In genomic region chr20:40632346-40632976, GRCh38 we compare ENCODE assay signal across 20 cellular contexts. TPM values are rescaled to one million over a fixed set of nuclear protein-coding genes. Genes with fewer than 3 reads are reported as not detected.
DNase-seq lines count a peak whose midpoint lies in the region; ATAC-seq and TF ChIP-seq lines count a peak whose summit lies in the region.
"Had no signal": no experiment of that assay in that cellular context is flagged by ENCODE, and none has a peak within 500 bp of the region (broad histone marks: within the 10 kb centered on the region; RNA-seq: fewer than 3 reads in every experiment).

No MANE protein-coding gene starts in this region.

- H3K9me3 ChIP-seq in mammary epithelial cell (replicated peaks; ENCODE audit: insufficient read depth, low read length) (no peaks in the 10 kb centered on the region), breast epithelium (no peaks in the 10 kb centered on the region), mucosa of descending colon (no peaks in the 10 kb centered on the region)
- H3K9me3 ChIP-seq: SJCRH30 had no signal

- H3K4me3 ChIP-seq in mammary epithelial cell (replicated peaks in 1 of 3; ENCODE audit: insufficient read depth in 1 of 3, low read depth in 2 of 3, low read length in 3 of 3) (no peak overlapping the region), breast epithelium (no peak overlapping the region), mucosa of descending colon (no peak overlapping the region)
- H3K4me3 ChIP-seq: GM23338, SJCRH30 had no signal

- no peaks in the 10 kb centered on the region for H3K79me2 ChIP-seq in mammary epithelial cell (ENCODE audit: insufficient read depth, low read length)

- no peak overlapping the region for H3K4me2 ChIP-seq in mammary epithelial cell (ENCODE audit: insufficient read depth, low read depth, low read length)
- H3K4me2 ChIP-seq: GM23338 had no signal

- H2AFZ ChIP-seq in mammary epithelial cell (ENCODE audit: low read depth, low read length) = no peak overlapping the region

- no peak overlapping the region for H3K27ac ChIP-seq in mammary epithelial cell (ENCODE audit: insufficient read depth, low read depth, low read length)
- peak overlapping the region; percentile 40 to 61 for H3K27ac ChIP-seq in breast epithelium
- H3K27ac ChIP-seq in caudate nucleus (ENCODE audit: low read depth, low read length) = no peak overlapping the region
- H3K27ac ChIP-seq: RWPE1, SJCRH30 had no signal

- intact Hi-C loops in MCF 10A (cut with micrococcal nuclease) (no loop called here), mammary epithelial cell (cut with micrococcal nuclease) (no loop called here), breast epithelium (cut with DNase I; ENCODE audit: low total_unique reads) (no loop called here), mucosa of descending colon (cut with DNase I, micrococcal nuclease) (no loop called here)

- H3K36me3 Mint-ChIP-seq in MCF 10A (ENCODE audit: insufficient read depth, unreplicated experiment) = no peaks in the 10 kb centered on the region
- H3K36me3 Mint-ChIP-seq: CD14-positive monocyte had no signal

- ATAC-seq in mucosa of descending colon (peak; percentile 16), HG03108 (IDR thresholded peaks at IDR 0.05; ENCODE audit: unreplicated experiment) (no peak)
- ATAC-seq: GM23338, PC-3 had no signal

- H3K4me1 ChIP-seq in mammary epithelial cell (ENCODE audit: insufficient read depth, low read length) = no peaks in the 10 kb centered on the region
- no peaks in the 10 kb centered on the region for H3K4me1 ChIP-seq in breast epithelium
- no peaks in the 10 kb centered on the region for H3K4me1 ChIP-seq in mucosa of descending colon (ENCODE audit: low read depth)
- H3K4me1 ChIP-seq: SJCRH30 had no signal

- H3K4me3 Mint-ChIP-seq in MCF 10A (ENCODE audit: unreplicated experiment) = no peak overlapping the region
- H3K4me3 Mint-ChIP-seq: CD14-positive monocyte, GM23338 had no signal

- WGBS in mammary epithelial cell (ENCODE audit: low coverage, missing lambda C conversion rate) = 78% methylated on average over 9 of the region's 10 CpGs

- H3K36me3 ChIP-seq in mammary epithelial cell (ENCODE audit: insufficient read depth, low read length) = no peaks in the 10 kb centered on the region
- H3K36me3 ChIP-seq in breast epithelium = no peaks in the 10 kb centered on the region
- no peaks in the 10 kb centered on the region for H3K36me3 ChIP-seq in mucosa of descending colon (ENCODE audit: low read depth)
- H3K36me3 ChIP-seq: SJCRH30 had no signal

- no peak for TF ChIP-seq CTCF in MCF 10A (IDR thresholded peaks at IDR 0.05; ENCODE audit: unreplicated experiment)
- TF ChIP-seq CTCF in mammary epithelial cell (conservative IDR thresholded peaks at IDR 0.05 in 1 of 2, IDR thresholded peaks at IDR 0.05 in 1 of 2; ENCODE audit: extremely low read depth in 1 of 2, insufficient read depth in 1 of 2, low read depth in 1 of 2, low read length in 2 of 2) = no peak
- TF ChIP-seq CTCF in breast epithelium (IDR thresholded peaks at IDR 0.05) = no peak
- no peak for TF ChIP-seq CTCF in mucosa of descending colon (IDR thresholded peaks at IDR 0.05)

- H3K4me1 Mint-ChIP-seq in MCF 10A (ENCODE audit: insufficient read depth, unreplicated experiment) = peaks cover 54% of the 10 kb centered on the region
- H3K4me1 Mint-ChIP-seq: CD14-positive monocyte had no signal

- CTCF ChIA-PET in MCF 10A (lab: Yijun Ruan, JAX) = interaction anchor here (0.5 to 1.8 kb wide), 8 partner anchors 15 to 806 kb away, joined by 3 to 6 read pairs (median 3); no protein-coding TSS in a partner anchor
- CTCF ChIA-PET in mammary epithelial cell (lab: Charles Lee; ENCODE audit: low non-redundant PET) = no interaction called here

- no TSS peak for BruUV-seq in MCF 10A (replicated peaks; lab: Mats Ljungman, UMichigan)
- no TSS peak for BruUV-seq in mammary epithelial cell (replicated peaks; lab: Mats Ljungman, UMichigan)

- H4K20me1 ChIP-seq in mammary epithelial cell (ENCODE audit: insufficient read depth, low read length) = no peaks in the 10 kb centered on the region

- H3K9me3 Mint-ChIP-seq in MCF 10A (ENCODE audit: unreplicated experiment) = peaks cover 4% of the 10 kb centered on the region
- H3K9me3 Mint-ChIP-seq: GM23338 had no signal

- peak; percentile 73 for DNase-seq in MCF 10A (ENCODE audit: unreplicated experiment)
- no peak for DNase-seq in mammary epithelial cell
- DNase-seq in breast epithelium (ENCODE audit: low spot score in 2 of 2) = no peak
- DNase-seq in mucosa of descending colon = no peak
- no peak for DNase-seq in caudate nucleus (lab: John Stamatoyannopoulos, UW)
- no peak for DNase-seq in H4 (ENCODE audit: low spot score)
- DNase-seq: ACHN, AML-193, GF-D8, KBM-7, NCI-H1436 treated with DMSO at 0.1 percent for 48 hours, NCI-H2081 treated with DMSO at 0.1 percent for 48 hours, NCI-H2227 treated with DMSO at 0.1 percent for 48 hours, NCI-H526, PC-3, SJCRH30 had no signal

- H3K9ac ChIP-seq in mammary epithelial cell (ENCODE audit: insufficient read depth, low read length) = no peak overlapping the region

- in situ Hi-C loops in mammary epithelial cell (cut with MboI; ENCODE audit: low sequenced_read_pairs in 2 of 2) = no loop called here

- no peaks in the 10 kb centered on the region for H3K27me3 Mint-ChIP-seq in MCF 10A (ENCODE audit: insufficient read depth, unreplicated experiment)

- TF ChIP-seq POLR2A in breast epithelium (IDR thresholded peaks at IDR 0.05) = no peak

- H3K27ac Mint-ChIP-seq in MCF 10A (ENCODE audit: low read depth, unreplicated experiment) = peak overlapping the region; percentile 63
- H3K27ac Mint-ChIP-seq: GM23338 had no signal

- H3K27me3 ChIP-seq in mammary epithelial cell (ENCODE audit: insufficient read depth, low read length) = no peaks in the 10 kb centered on the region
- H3K27me3 ChIP-seq in breast epithelium = no peaks in the 10 kb centered on the region

- POLR2A ChIA-PET in MCF 10A (lab: Yijun Ruan, JAX) = interaction anchor here (0.6 to 6.4 kb wide), 13 partner anchors 16 to 888 kb away, joined by 3 to 62 read pairs (median 6); partner anchors contain the start of gene MAFB

- dilution Hi-C loops in mammary epithelial cell (cut with HindIII; ENCODE audit: low sequenced_read_pairs) = no loop called here

RNA-seq across cellular contexts. Expression of gene MAFB, which starts 56.6 kb away (rescaled TPM):
- total RNA-seq in MCF 10A (2022) (15.9 and 19.7 TPM in 2 replicates), mammary epithelial cell (1 to 10 TPM in 1 of 2 donors, under 1 TPM in 1; 0.47 to 6.5 TPM), breast epithelium (100 to 1,000 TPM in 1 of 3 donors, 10 to 100 TPM in 2; 39.0 to 148 (median 43.9) TPM), mucosa of descending colon (10 to 100 TPM in 2 of 3 donors, 1 to 10 TPM in 1; 3.8 to 17.9 (median 17.7) TPM)
- polyA plus RNA-seq in mammary epithelial cell = 0.16 TPM
- not detected for polyA minus RNA-seq in mammary epithelial cell
- total RNA-seq in H4 (2014; rRNA removed; shearing (Covaris generic)) = 0.25 and 0.39 TPM in 2 replicates
- total RNA-seq: SJCRH30 had no signal

Comparison
In these comparisons a context has a peak if more than half of its experiments do, and no peak if none do; other contexts are left out.
1. H3K27ac ChIP-seq: peak in breast epithelium (2 of 2); none in mammary epithelial cell (single experiment) and caudate nucleus (single experiment).